ENCODE assay signal across 18 cellular contexts in genomic region chr13:79533781-79534400, GRCh38. TPM values are rescaled to one million over a fixed set of nuclear protein-coding genes. Genes with fewer than 3 reads are reported as not detected.
DNase-seq lines count a peak whose midpoint lies in the region; ATAC-seq and TF ChIP-seq lines count a peak whose summit lies in the region.
"Had no signal": no experiment of that assay in that cellular context is flagged by ENCODE, and none has a peak within 500 bp of the region (broad histone marks: within the 10 kb centered on the region; RNA-seq: fewer than 3 reads in every experiment).

No MANE protein-coding gene starts in this region.

- H3K4me3 ChIP-seq in AG10803 (ENCODE audit: low read length): no peak overlapping the region
- no peak overlapping the region for H3K4me3 ChIP-seq in NB4 (ENCODE audit: low read depth, low read length)
- H3K4me3 ChIP-seq: ascending aorta; BLaER1 treated with 17β-estradiol and CSF1 and Interleukin-3, amounts not matched to agents 10 nM and 100 nM; gastrocnemius medialis; spleen; suprapubic skin had no signal

- DNase-seq in AG10803 (ENCODE audit: low read depth) (peak; percentile 29), GM03348 (ENCODE audit: low spot score) (peak; percentile 18), NB4 (ENCODE audit: low read depth) (peak; percentile 10), fibroblast of gingiva (ENCODE audit: low read depth) (peak; percentile 15), mesenteric fat pad (ENCODE audit: low spot score) (no peak)
- DNase-seq in stimulated activated CD4-positive, alpha-beta T cell treated with anti-CD3 and anti-CD28 coated beads, Interleukin-4, amount 100 ng/mL, for 4 hours: no peak
- DNase-seq: activated effector memory CD4-positive, alpha-beta T cell treated with Interleukin-2 at 50 U/mL for 16 hours; gastrocnemius medialis; left cardiac atrium; midbrain; NCI-H1092 treated with DMSO at 0.1 percent for 48 hours; NCI-H2081; NCI-H510A treated with DMSO at 0.1 percent for 48 hours; spleen had no signal

- ATAC-seq in GM21723 (IDR thresholded peaks at IDR 0.05; ENCODE audit: unreplicated experiment): no peak
- ATAC-seq: gastrocnemius medialis had no signal

- TF ChIP-seq CTCF in AG10803 (conservative IDR thresholded peaks at IDR 0.05; ENCODE audit: low read length) (no peak), NB4 (IDR thresholded peaks at IDR 0.05; ENCODE audit: low read depth, low read length) (no peak)

- no peak for TF ChIP-seq POLR2A in NB4 (IDR thresholded peaks at IDR 0.05; ENCODE audit: extremely low read depth, insufficient read length)

RNA-seq across cellular contexts. Expression of gene NDFIP2, which starts 52.9 kb away (rescaled TPM):
- 19.1 TPM for total RNA-seq in mesenteric fat pad

Comparison
In these comparisons a context has a peak if more than half of its experiments do, and no peak if none do; other contexts are left out.
1. DNase-seq: peak in AG10803 (single experiment), GM03348 (single experiment), NB4 (single experiment) and fibroblast of gingiva (single experiment); none in mesenteric fat pad (single experiment) and stimulated activated CD4-positive, alpha-beta T cell treated with anti-CD3 and anti-CD28 coated beads, Interleukin-4, amount 100 ng/mL, for 4 hours (0 of 2).